Comparison of ENCODE assay signal across 10 cellular contexts in the genomic region with DNA sequence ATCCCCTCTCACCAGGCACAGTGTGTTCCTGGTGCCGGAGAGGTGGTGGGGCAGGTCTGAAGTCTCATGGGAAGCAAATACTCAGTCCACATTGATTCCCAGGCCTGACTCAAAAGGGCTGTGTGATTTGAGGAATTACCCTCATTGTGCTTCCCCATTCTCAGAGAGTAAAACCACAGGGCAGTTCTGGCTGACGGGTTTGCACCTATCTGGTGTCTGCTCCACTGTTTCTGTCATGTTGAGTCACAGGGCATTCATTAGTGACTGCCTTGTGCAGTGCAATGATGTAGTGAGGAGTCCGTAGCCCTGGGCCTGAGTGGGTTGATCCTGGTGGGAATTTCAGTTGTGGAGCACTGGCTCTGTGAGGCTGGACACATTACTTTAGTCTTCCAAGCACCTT.
DNase-seq lines count a peak whose midpoint lies in the region; ATAC-seq and TF ChIP-seq lines count a peak whose summit lies in the region.
"Had no signal": no experiment of that assay in that cellular context is flagged by ENCODE, and none has a peak within 500 bp of the region (broad histone marks: within the 10 kb centered on the region; RNA-seq: fewer than 3 reads in every experiment).

No MANE protein-coding gene starts in this region.

- BruUV-seq in mammary epithelial cell (replicated peaks; lab: Mats Ljungman, UMichigan) = no TSS peak

- no peak overlapping the region for H3K4me2 ChIP-seq in mammary epithelial cell (ENCODE audit: insufficient read depth, low read depth, low read length)

- CTCF ChIA-PET in mammary epithelial cell (lab: Charles Lee; ENCODE audit: low non-redundant PET) = no interaction called here

- intact Hi-C loops in mammary epithelial cell (cut with micrococcal nuclease) = no loop called here
- intact Hi-C loops in breast epithelium (cut with DNase I; ENCODE audit: low total_unique reads) = no loop called here

- H2AFZ ChIP-seq in mammary epithelial cell (ENCODE audit: low read depth, low read length) = no peak overlapping the region

- H3K27ac ChIP-seq in mammary epithelial cell (ENCODE audit: insufficient read depth, low read depth, low read length) = no peak overlapping the region
- H3K27ac ChIP-seq in breast epithelium = no peak overlapping the region

- H3K79me2 ChIP-seq in mammary epithelial cell (ENCODE audit: insufficient read depth, low read length) = no peaks in the 10 kb centered on the region

- no peak overlapping the region for H3K9ac ChIP-seq in mammary epithelial cell (ENCODE audit: insufficient read depth, low read length)

- TF ChIP-seq CTCF in mammary epithelial cell (conservative IDR thresholded peaks at IDR 0.05 in 1 of 2, IDR thresholded peaks at IDR 0.05 in 1 of 2; ENCODE audit: extremely low read depth in 1 of 2, insufficient read depth in 1 of 2, low read depth in 1 of 2, low read length in 2 of 2) = no peak
- no peak for TF ChIP-seq CTCF in breast epithelium (IDR thresholded peaks at IDR 0.05)

- H3K36me3 ChIP-seq in mammary epithelial cell (ENCODE audit: insufficient read depth, low read length) (no peaks in the 10 kb centered on the region), breast epithelium (no peaks in the 10 kb centered on the region)

- H3K9me3 ChIP-seq in mammary epithelial cell (replicated peaks; ENCODE audit: insufficient read depth, low read length) (no peaks in the 10 kb centered on the region), breast epithelium (no peaks in the 10 kb centered on the region)

- H4K20me1 ChIP-seq in mammary epithelial cell (ENCODE audit: insufficient read depth, low read length) = no peaks in the 10 kb centered on the region

- DNase-seq in mammary epithelial cell (peak; percentile 67), breast epithelium (ENCODE audit: low spot score in 2 of 2) (no peak), OCI-M1 (lab: John Stamatoyannopoulos, UW) (peak; percentile 88), NCI-H526 treated with DMSO at 0.1 percent for 48 hours (lab: John Stamatoyannopoulos, UW) (no peak)
- peak; percentile 7 for DNase-seq in stimulated activated naive CD8-positive, alpha-beta T cell treated with anti-CD3 and anti-CD28 coated beads, Interleukin-15, Interleukin-2, amounts not matched to agents 100 U/mL and 50 U/mL, for 24 hours
- no peak for DNase-seq in activated CD8-positive, alpha-beta memory T cell treated with anti-CD3 and anti-CD28 coated beads, Interleukin-2, amount 50 U/mL, for 4 hours
- no peak for DNase-seq in stimulated activated CD4-positive, alpha-beta T cell treated with anti-CD3 and anti-CD28 coated beads, Interleukin-2, amount 100 ng/mL, for 24 hours
- DNase-seq: activated CD8-positive, alpha-beta T cell treated with anti-CD3 and anti-CD28 coated beads for 36 hours; retina had no signal

- H3K4me1 ChIP-seq in mammary epithelial cell (ENCODE audit: insufficient read depth, low read length) = no peaks in the 10 kb centered on the region
- H3K4me1 ChIP-seq in breast epithelium = no peaks in the 10 kb centered on the region

- no peak for TF ChIP-seq POLR2A in breast epithelium (IDR thresholded peaks at IDR 0.05)

- in situ Hi-C loops in mammary epithelial cell (cut with MboI; ENCODE audit: low sequenced_read_pairs in 2 of 2) = no loop called here

- no peaks in the 10 kb centered on the region for H3K27me3 ChIP-seq in mammary epithelial cell (ENCODE audit: insufficient read depth, low read length)
- H3K27me3 ChIP-seq in breast epithelium = no peaks in the 10 kb centered on the region

- H3K4me3 ChIP-seq in mammary epithelial cell (replicated peaks in 1 of 3; ENCODE audit: insufficient read depth in 1 of 3, low read depth in 2 of 3, low read length in 3 of 3) = no peak overlapping the region
- H3K4me3 ChIP-seq in breast epithelium = no peak overlapping the region

- peak; percentile 89 for ATAC-seq in HG02973 (IDR thresholded peaks at IDR 0.05; ENCODE audit: unreplicated experiment)
- ATAC-seq in stimulated activated naive CD8-positive, alpha-beta T cell treated with anti-CD3 and anti-CD28 coated beads, Interleukin-15, Interleukin-2, amounts not matched to agents 100 U/mL and 50 U/mL, for 24 hours = peak; percentile 76
- ATAC-seq: activated CD8-positive, alpha-beta T cell treated with anti-CD3 and anti-CD28 coated beads for 36 hours had no signal

- dilution Hi-C loops in mammary epithelial cell (cut with HindIII; ENCODE audit: low sequenced_read_pairs) = no loop called here

- 27% methylated on average over 3 of the region's 3 CpGs for WGBS in mammary epithelial cell (ENCODE audit: low coverage, missing lambda C conversion rate)

Comparison
In these comparisons a context has a peak if more than half of its experiments do, and no peak if none do; other contexts are left out.
1. DNase-seq: peak in mammary epithelial cell (single experiment), OCI-M1 (single experiment) and stimulated activated naive CD8-positive, alpha-beta T cell treated with anti-CD3 and anti-CD28 coated beads, Interleukin-15, Interleukin-2, amounts not matched to agents 100 U/mL and 50 U/mL, for 24 hours (single experiment); none in breast epithelium (0 of 2), activated CD8-positive, alpha-beta memory T cell treated with anti-CD3 and anti-CD28 coated beads, Interleukin-2, amount 50 U/mL, for 4 hours (single experiment), NCI-H526 treated with DMSO at 0.1 percent for 48 hours (single experiment) and stimulated activated CD4-positive, alpha-beta T cell treated with anti-CD3 and anti-CD28 coated beads, Interleukin-2, amount 100 ng/mL, for 24 hours (0 of 2).